In the genomic region with DNA sequence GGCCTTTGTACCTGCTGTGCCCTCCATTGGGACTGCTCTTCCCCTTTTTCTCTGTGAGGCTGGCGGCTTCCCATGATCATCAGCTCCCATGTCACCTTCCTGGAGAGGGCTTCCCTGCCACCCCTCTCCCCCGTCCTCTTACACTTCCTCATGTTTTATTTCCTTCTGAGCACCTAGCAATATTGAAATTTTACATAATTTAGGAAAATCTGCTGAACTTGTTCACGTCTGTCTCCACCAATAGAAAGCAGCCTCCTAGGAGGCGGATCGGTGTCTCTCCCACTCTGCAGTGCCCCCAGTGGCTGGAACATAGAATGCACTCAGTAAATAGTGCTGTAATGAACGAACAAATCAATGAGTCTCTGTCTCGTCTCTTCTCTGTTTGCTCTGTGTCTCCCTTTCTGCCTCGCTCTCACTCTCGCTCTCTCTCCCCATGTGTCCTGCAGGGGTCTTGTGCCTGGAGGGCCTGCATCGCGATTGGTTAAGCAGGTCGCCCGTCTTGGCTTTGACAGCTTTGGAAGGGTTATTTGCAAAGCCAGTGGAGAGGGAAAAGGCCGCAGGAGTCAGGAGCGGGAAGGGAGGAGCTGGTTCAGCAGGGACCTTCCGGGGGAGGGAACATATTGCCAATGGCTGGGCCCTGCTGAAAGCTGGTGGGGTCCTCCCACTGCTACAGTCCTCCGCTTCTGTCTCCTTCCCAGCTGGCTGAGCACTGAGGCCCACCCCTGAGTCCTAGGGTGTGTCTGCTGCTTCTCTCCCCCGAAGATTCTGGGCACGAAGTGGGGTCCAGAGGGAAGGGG, we compare ENCODE assay signal across 8 cellular contexts. TPM values are rescaled to one million over a fixed set of nuclear protein-coding genes. Genes with fewer than 3 reads are reported as not detected.
DNase-seq lines count a peak whose midpoint lies in the region; ATAC-seq and TF ChIP-seq lines count a peak whose summit lies in the region.

No MANE protein-coding gene starts in this region.

- peak; percentile 87 for TF ChIP-seq CTCF in AG10803 (conservative IDR thresholded peaks at IDR 0.05; ENCODE audit: low read length)
- peak; percentile 87 for TF ChIP-seq CTCF in VCaP (conservative IDR thresholded peaks at IDR 0.05)
- peak; percentile 71 to 92 (median 85) for TF ChIP-seq CTCF in spleen (IDR thresholded peaks at IDR 0.05 in 8 of 11, conservative IDR thresholded peaks at IDR 0.05 in 3 of 11)

- peak overlapping the region; percentile 49 for H3K4me3 ChIP-seq in AG10803 (ENCODE audit: low read length)
- peak overlapping the region in 6 of 8 donors; percentile 10 to 54 (median 24) for H3K4me3 ChIP-seq in spleen

- ATAC-seq in GM21529 (IDR thresholded peaks at IDR 0.05; ENCODE audit: unreplicated experiment), result peak; percentile 68

- peaks cover 0 to 18% (median 11%) of the 10 kb centered on the region in 6 donors for H3K4me1 ChIP-seq in spleen

- DNase-seq in AG10803 (ENCODE audit: low read depth), result peak; percentile 57
- peak; percentile 86 for DNase-seq in NCI-H2029 (lab: John Stamatoyannopoulos, UW)
- peak in 58 of 61 donors; percentile 18 to 89 (median 72) for DNase-seq in caudate nucleus (lab: John Stamatoyannopoulos, UW)
- DNase-seq in islet precursor cell, result peak; percentile 77
- no peak for DNase-seq in spleen
- DNase-seq in NCI-H510A (lab: John Stamatoyannopoulos, UW), result no peak

- no peaks in the 10 kb centered on the region for H3K9me3 ChIP-seq in spleen

- no peaks in the 10 kb centered on the region for H3K36me3 ChIP-seq in spleen

- H3K27ac ChIP-seq in VCaP, result no peak overlapping the region
- H3K27ac ChIP-seq in caudate nucleus (ENCODE audit: low read depth, low read length), result peak overlapping the region; percentile 89
- H3K27ac ChIP-seq in spleen, result peak overlapping the region in 5 of 8 donors; percentile 33 to 73 (median 47)

- peaks cover 0 to 35% (median 5%) of the 10 kb centered on the region in 7 donors for H3K27me3 ChIP-seq in spleen (replicated peaks in 1 of 7)

- 22 to 26% (median 24%) methylated on average over 18 to 19 of the region's 19 CpGs for WGBS in spleen, 5 donors

- no peak for TF ChIP-seq POLR2A in spleen (IDR thresholded peaks at IDR 0.05)

- intact Hi-C loops in spleen (cut with DNase I; ENCODE audit: low total_unique reads), result no loop called here

RNA-seq across cellular contexts. Expression of a gene that starts 12.1 kb away (rescaled TPM):
- not detected for total RNA-seq in spleen
- polyA plus RNA-seq in spleen, result not detected

RNA-seq across cellular contexts. Expression of a gene that starts 49.2 kb away (rescaled TPM):
- total RNA-seq in spleen, result 1 to 10 TPM; 1.7 to 4.5 (median 2.7) TPM
- 1 to 10 TPM; 1.2 to 1.5 (median 1.2) TPM for polyA plus RNA-seq in spleen

Comparison
In these comparisons a context has a peak if more than half of its experiments do, and no peak if none do; other contexts are left out.
1. DNase-seq: peak in AG10803 (single experiment), NCI-H2029 (single experiment), caudate nucleus (58 of 61) and islet precursor cell (single experiment); none in spleen (single experiment) and NCI-H510A (single experiment).
2. Peak in every context shown above with its lines, with median percentiles within 50 percentile points of each other: CTCF ChIP-seq.